ENCODE assay signal across 8 cellular contexts in genomic region chr17:67602974-67603373, GRCh38.
DNase-seq lines count a peak whose midpoint lies in the region; ATAC-seq and TF ChIP-seq lines count a peak whose summit lies in the region.

No MANE protein-coding gene starts in this region.

- peak; percentile 63 for ATAC-seq in activated naive CD8-positive, alpha-beta T cell treated with anti-CD3 and anti-CD28 coated beads, Interleukin-2, amount 50 U/mL, for 24 hours
- peak; percentile 67 to 74 for ATAC-seq in stimulated activated naive B cell treated with anti-CD40 and anti-IgM and Interleukin-4, amounts not matched to agents 10 μg/mL and 1 μg/mL and 100 μg/mL, for 72 hours (replicated peaks)
- no peak for ATAC-seq in HG02970 (IDR thresholded peaks at IDR 0.05; ENCODE audit: low FRiP score, unreplicated experiment)

- peak; percentile 5 for DNase-seq in NCI-H1105 treated with DMSO at 0.1 percent for 48 hours (lab: John Stamatoyannopoulos, UW)
- no peak for DNase-seq in NCI-H1105 (lab: John Stamatoyannopoulos, UW)
- peak; percentile 35 for DNase-seq in HK-2 (ENCODE audit: unreplicated experiment)
- peak; percentile 15 for DNase-seq in RWPE1 (ENCODE audit: low spot score)
- peak; percentile 37 for DNase-seq in activated naive CD8-positive, alpha-beta T cell treated with anti-CD3 and anti-CD28 coated beads, Interleukin-2, amount 50 U/mL, for 24 hours
- DNase-seq in immature natural killer cell: peak; percentile 28 to 54 (median 41)
- peak; percentile 12 for DNase-seq in stimulated activated naive B cell treated with anti-CD40 and anti-IgM and Interleukin-4, amounts not matched to agents 10 μg/mL and 1 μg/mL and 100 μg/mL, for 72 hours

- no peaks in the 10 kb centered on the region for H3K9me3 Mint-ChIP-seq in activated naive CD8-positive, alpha-beta T cell treated with anti-CD3 and anti-CD28 coated beads, Interleukin-2, amount 50 U/mL, for 24 hours
- H3K9me3 Mint-ChIP-seq in immature natural killer cell: no peaks in the 10 kb centered on the region
- peaks cover 7 to 8% of the 10 kb centered on the region in 2 donors for H3K9me3 Mint-ChIP-seq in stimulated activated naive B cell treated with anti-CD40 and anti-IgM and Interleukin-4, amounts not matched to agents 10 μg/mL and 1 μg/mL and 100 μg/mL, for 72 hours

- H3K4me1 Mint-ChIP-seq in activated naive CD8-positive, alpha-beta T cell treated with anti-CD3 and anti-CD28 coated beads, Interleukin-2, amount 50 U/mL, for 24 hours: peaks cover 20% of the 10 kb centered on the region
- peaks cover 19 to 40% of the 10 kb centered on the region in 2 donors for H3K4me1 Mint-ChIP-seq in immature natural killer cell
- peaks cover 0 to 4% of the 10 kb centered on the region in 2 donors for H3K4me1 Mint-ChIP-seq in stimulated activated naive B cell treated with anti-CD40 and anti-IgM and Interleukin-4, amounts not matched to agents 10 μg/mL and 1 μg/mL and 100 μg/mL, for 72 hours

- H3K27ac Mint-ChIP-seq in activated naive CD8-positive, alpha-beta T cell treated with anti-CD3 and anti-CD28 coated beads, Interleukin-2, amount 50 U/mL, for 24 hours: peak overlapping the region; percentile 53
- peak overlapping the region; percentile 4 to 76 (median 18) for H3K27ac Mint-ChIP-seq in immature natural killer cell
- peak overlapping the region; percentile 53 for H3K27ac Mint-ChIP-seq in stimulated activated naive B cell treated with anti-CD40 and anti-IgM and Interleukin-4, amounts not matched to agents 10 μg/mL and 1 μg/mL and 100 μg/mL, for 72 hours

- POLR2A ChIA-PET in RWPE1 (lab: Yijun Ruan, JAX; ENCODE audit: low non-redundant PET): no interaction called here

- no peak overlapping the region for H3K27ac ChIP-seq in RWPE1

- CTCF ChIA-PET in RWPE1 (lab: Yijun Ruan, JAX): interaction anchor here (0.6 to 0.8 kb wide), 2 partner anchors 9 to 227 kb away, joined by 3 read pairs; no protein-coding TSS in a partner anchor

- no peak overlapping the region for H3K4me3 Mint-ChIP-seq in activated naive CD8-positive, alpha-beta T cell treated with anti-CD3 and anti-CD28 coated beads, Interleukin-2, amount 50 U/mL, for 24 hours
- H3K4me3 Mint-ChIP-seq in immature natural killer cell: no peak overlapping the region
- no peak overlapping the region for H3K4me3 Mint-ChIP-seq in stimulated activated naive B cell treated with anti-CD40 and anti-IgM and Interleukin-4, amounts not matched to agents 10 μg/mL and 1 μg/mL and 100 μg/mL, for 72 hours

- no peak for TF ChIP-seq CTCF in RWPE1 (conservative IDR thresholded peaks at IDR 0.05; ENCODE audit: low read depth)

- H3K27me3 Mint-ChIP-seq in activated naive CD8-positive, alpha-beta T cell treated with anti-CD3 and anti-CD28 coated beads, Interleukin-2, amount 50 U/mL, for 24 hours: no peaks in the 10 kb centered on the region
- H3K27me3 Mint-ChIP-seq in immature natural killer cell (ENCODE audit: low read depth in 3 of 3): peaks cover 0 to 6% (median 3%) of the 10 kb centered on the region in 3 donors
- no peaks in the 10 kb centered on the region for H3K27me3 Mint-ChIP-seq in stimulated activated naive B cell treated with anti-CD40 and anti-IgM and Interleukin-4, amounts not matched to agents 10 μg/mL and 1 μg/mL and 100 μg/mL, for 72 hours

- H3K36me3 Mint-ChIP-seq in activated naive CD8-positive, alpha-beta T cell treated with anti-CD3 and anti-CD28 coated beads, Interleukin-2, amount 50 U/mL, for 24 hours (ENCODE audit: low read depth): no peaks in the 10 kb centered on the region
- peaks cover 0 to 3% (median 0%) of the 10 kb centered on the region in 3 donors for H3K36me3 Mint-ChIP-seq in immature natural killer cell
- peaks cover 3 to 12% of the 10 kb centered on the region in 2 donors for H3K36me3 Mint-ChIP-seq in stimulated activated naive B cell treated with anti-CD40 and anti-IgM and Interleukin-4, amounts not matched to agents 10 μg/mL and 1 μg/mL and 100 μg/mL, for 72 hours
